In the genomic region with DNA sequence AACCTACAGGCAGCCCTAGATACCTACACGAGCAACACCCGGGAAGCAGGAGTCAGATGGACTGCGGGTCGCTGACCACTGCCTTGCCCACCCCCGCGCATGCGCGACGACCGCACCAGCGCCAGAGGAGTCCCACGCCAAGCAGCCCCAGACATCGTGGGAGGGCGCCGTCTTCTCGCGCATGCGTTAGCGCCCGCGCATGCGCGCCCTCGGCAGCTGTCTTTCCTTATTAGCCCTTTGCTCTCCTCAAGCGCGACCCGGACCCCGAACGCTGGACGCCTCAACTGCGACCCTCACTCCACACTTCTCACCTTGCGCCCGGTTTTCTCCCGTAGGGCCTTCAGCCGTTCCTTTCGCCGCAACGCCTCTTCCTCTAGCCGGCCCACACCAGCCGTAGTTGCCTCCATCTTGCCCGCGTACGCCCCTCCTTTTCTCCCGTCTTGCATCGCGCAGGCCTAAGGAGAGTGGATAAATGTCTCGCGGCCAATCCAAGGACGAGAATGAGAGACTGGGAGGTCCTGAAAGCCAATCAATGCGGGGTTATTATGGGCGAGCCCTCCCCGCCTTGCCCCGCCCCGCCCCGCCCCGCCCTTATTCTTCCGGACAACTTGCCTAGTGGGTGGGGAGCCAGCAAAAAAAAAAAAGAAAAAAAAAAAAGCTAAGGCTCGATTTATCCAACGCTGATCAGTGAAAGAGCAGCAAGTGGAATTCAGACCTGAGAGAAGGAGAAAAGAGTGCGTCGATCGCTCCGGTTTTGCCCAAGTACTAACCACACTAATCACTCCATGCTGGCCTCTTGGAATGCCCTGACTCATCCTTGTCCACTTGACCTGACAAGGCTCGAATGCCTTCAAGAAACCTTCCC, we compare ENCODE assay signal across 8 cellular contexts. TPM values are rescaled to one million over a fixed set of nuclear protein-coding genes. Genes with fewer than 3 reads are reported as not detected.
DNase-seq lines count a peak whose midpoint lies in the region; ATAC-seq, FAIRE-seq and TF ChIP-seq lines count a peak whose summit lies in the region.

A gene (minus strand): TSS at position 420 of the 865 bp plus-strand sequence. CDS start 13 bp downstream, at position 407.

- no peak within 1 kb of the TSS for H3K14ac ChIP-seq in H1 (ENCODE audit: insufficient read length)

- peak within 1 kb of the TSS; percentile 100 for H2BK5ac ChIP-seq in H1 (ENCODE audit: low read depth, low read length)

- peaks cover 65% of the 10 kb centered on the region for H3K4me1 ChIP-seq in CD8-positive, alpha-beta T cell (ENCODE audit: insufficient read depth, low read length)
- peaks cover 0 to 18% (median 8%) of the 10 kb centered on the region in 4 experiments; a peak in 6 of 7 replicates for H3K4me1 ChIP-seq in H1 (replicated peaks in 1 of 4; ENCODE audit: control insufficient read depth in 3 of 4, insufficient read depth in 4 of 4, low read length in 3 of 4)

- H3K27ac Mint-ChIP-seq in CD8-positive, alpha-beta T cell: peak within 1 kb of the TSS; percentile 99
- H3K27ac Mint-ChIP-seq in memory B cell: peak within 1 kb of the TSS; percentile 94

- intact Hi-C loops in CD8-positive, alpha-beta T cell (cut with DNase I, micrococcal nuclease): loop anchor here (1.0 to 5.0 kb wide), 8 partner anchors 28 to 1581 kb away; a partner anchor contains a TSS

- peak within 1 kb of the TSS; percentile 87 for H3K4ac ChIP-seq in H1 (replicated peaks; ENCODE audit: insufficient read length, low read depth, low read length)

- H2AFZ ChIP-seq in H1 (ENCODE audit: low read length): peak within 1 kb of the TSS; percentile 77; the same call in 1 of the 2 replicates

- no peaks in the 10 kb centered on the region for H3K27me3 Mint-ChIP-seq in CD8-positive, alpha-beta T cell (ENCODE audit: low read depth)
- H3K27me3 Mint-ChIP-seq in memory B cell: no peaks in the 10 kb centered on the region

- POLR2A ChIA-PET in CD8-positive, alpha-beta T cell (lab: Charles Lee): interaction anchor here (1.0 to 1.6 kb wide), 6 partner anchors 11 to 35 kb away, joined by 3 to 8 read pairs (median 4); no protein-coding TSS in a partner anchor
- POLR2A ChIA-PET in H1 (lab: Charles Lee; ENCODE audit: partially characterized antibody): interaction anchor here (0.7 to 2.8 kb wide), 21 partner anchors 9 to 404 kb away, joined by 3 to 12 read pairs (median 4); a partner anchor contains a TSS

- peak within 1 kb of the TSS; percentile 36 to 69 for H3K4me2 ChIP-seq in H1 (ENCODE audit: insufficient read depth in 1 of 2, low read depth in 2 of 2, low read length in 2 of 2)

- 0 out of 2 replicates have a peak within 1 kb of the TSS, but pooled peaks have one; percentile 65 for H2AK5ac ChIP-seq in H1 (ENCODE audit: low read depth, low read length)

- no peaks in the 10 kb centered on the region for H3K9me3 ChIP-seq in CD8-positive, alpha-beta T cell (ENCODE audit: low read length)
- H3K9me3 ChIP-seq in H1 (ENCODE audit: insufficient read depth in 2 of 2, low read depth in 1 of 2, low read length in 1 of 2): no peaks in the 10 kb centered on the region

- peaks cover 10% of the 10 kb centered on the region; the same call in 1 of the 2 replicates for H3K23me2 ChIP-seq in H1 (ENCODE audit: low read depth, low read length)

- H3K4me3 Mint-ChIP-seq in CD8-positive, alpha-beta T cell: peak within 1 kb of the TSS; percentile 100
- H3K4me3 Mint-ChIP-seq in memory B cell: peak within 1 kb of the TSS; percentile 98

- peak; percentile 86 to 97 (median 88) for DNase-seq in CD8-positive, alpha-beta T cell
- DNase-seq in HT-29 (ENCODE audit: low spot score): peak; percentile 91
- DNase-seq in NOMO-1 (lab: John Stamatoyannopoulos, UW; ENCODE audit: unreplicated experiment in 2 of 2): peak; percentile 97 to 98
- peak; percentile 85 to 92 for DNase-seq in activated CD8-positive, alpha-beta memory T cell treated with anti-CD3 and anti-CD28 coated beads for 4 hours (ENCODE audit: low read depth in 2 of 2)
- peak; percentile 84 to 92 for DNase-seq in H1 (ENCODE audit: low read depth in 1 of 2, low spot score in 2 of 2)
- peak; percentile 87 to 90 for DNase-seq in memory B cell (ENCODE audit: low spot score in 2 of 2)
- DNase-seq in stimulated activated CD8-positive, alpha-beta memory T cell treated with anti-CD3 and anti-CD28 coated beads, Interleukin-12 subunit alpha, Interleukin-12 subunit beta, amount 100 ng/mL, for 24 hours (ENCODE audit: extremely low read depth): peak; percentile 79

- H4K20me1 ChIP-seq in H1 (replicated peaks in 1 of 2; ENCODE audit: control insufficient read depth in 1 of 2, insufficient read depth in 2 of 2, low read length in 2 of 2): peaks cover 8 to 9% of the 10 kb centered on the region in 2 experiments

- peak within 1 kb of the TSS; percentile 100 for H4K8ac ChIP-seq in H1 (ENCODE audit: extremely low read depth, insufficient read depth, low read length)

- no peaks in the 10 kb centered on the region for H3K36me3 ChIP-seq in CD8-positive, alpha-beta T cell (ENCODE audit: insufficient read depth, low read length)
- no peaks in the 10 kb centered on the region; a peak in 1 of 8 replicates for H3K36me3 ChIP-seq in H1 (ENCODE audit: control insufficient read depth in 2 of 4, insufficient read depth in 4 of 4, low read length in 3 of 4)

- FAIRE-seq in H1 (lab: Jason Lieb, UNC): no peak

- TF ChIP-seq POLR2A in H1 (IDR thresholded peaks at IDR 0.05; ENCODE audit: control extremely low read depth in 1 of 2, low read depth in 2 of 2, low read length in 2 of 2): peak in 1 of 2 experiments; percentile 95; a peak in 2 of 3 replicates

- H3K9ac ChIP-seq in H1 (replicated peaks in 1 of 4; ENCODE audit: extremely low read depth in 1 of 4, low read depth in 3 of 4, low read length in 3 of 4): peak within 1 kb of the TSS; percentile 90 to 99 (median 99)

- 3% methylated on average over 51 of the region's 64 CpGs; no CpG with 5 or more reads in 1 of the 2 experiments for WGBS in H1 (ENCODE audit: extremely low coverage in 1 of 2, insufficient coverage in 1 of 2, insufficient read length in 1 of 2, insufficient replicate concordance in 2 of 2, low coverage in 1 of 2, low lambda C conversion rate in 2 of 2, missing lambda C conversion rate in 1 of 2), 2 experiments

- peak within 1 kb of the TSS; percentile 45 for H2BK12ac ChIP-seq in H1 (ENCODE audit: low read depth, low read length)

- H3K9me3 Mint-ChIP-seq in CD8-positive, alpha-beta T cell: no peaks in the 10 kb centered on the region
- H3K9me3 Mint-ChIP-seq in memory B cell: no peaks in the 10 kb centered on the region

- peak within 1 kb of the TSS; percentile 91 for H3K4me3 ChIP-seq in CD8-positive, alpha-beta T cell (ENCODE audit: low read depth, low read length)
- peak within 1 kb of the TSS; percentile 80 to 98 (median 97) for H3K4me3 ChIP-seq in H1 (ENCODE audit: extremely low read depth in 1 of 4, insufficient read depth in 2 of 4, low read depth in 3 of 4, low read length in 4 of 4)

- H3K56ac ChIP-seq in H1 (replicated peaks; ENCODE audit: insufficient read length, low read depth, low read length): peak within 1 kb of the TSS; percentile 99

- peaks cover 26% of the 10 kb centered on the region for H3K36me3 Mint-ChIP-seq in CD8-positive, alpha-beta T cell
- peaks cover 5% of the 10 kb centered on the region for H3K36me3 Mint-ChIP-seq in memory B cell

- H3K27ac ChIP-seq in CD8-positive, alpha-beta T cell (ENCODE audit: low read depth, low read length): peak within 1 kb of the TSS; percentile 75
- peak within 1 kb of the TSS; percentile 99 for H3K27ac ChIP-seq in H1 (ENCODE audit: low read depth, low read length)

- H4K5ac ChIP-seq in H1 (ENCODE audit: insufficient read length, low read depth, low read length): peak within 1 kb of the TSS; percentile 100

- H3K27me3 ChIP-seq in CD8-positive, alpha-beta T cell (ENCODE audit: insufficient read depth, low read length): no peaks in the 10 kb centered on the region
- peaks cover 0 to 9% (median 3%) of the 10 kb centered on the region in 4 experiments; a peak in 3 of 7 replicates for H3K27me3 ChIP-seq in H1 (replicated peaks in 1 of 4; ENCODE audit: control insufficient read depth in 3 of 4, extremely low read depth in 1 of 4, insufficient read depth in 3 of 4, low read length in 3 of 4)

- peak; percentile 77 for ATAC-seq in CD8-positive, alpha-beta T cell
- ATAC-seq in GM19468 (IDR thresholded peaks at IDR 0.05; ENCODE audit: extremely low read depth, unreplicated experiment): peak; percentile 56
- ATAC-seq in memory B cell (ENCODE audit: low read depth): peak; percentile 69

- 0 out of 2 replicates have a peak within 1 kb of the TSS, but pooled peaks have one; percentile 18 for H2BK20ac ChIP-seq in H1 (ENCODE audit: low read length)

- H3K79me1 ChIP-seq in H1 (ENCODE audit: low read depth, low read length): peaks cover 2% of the 10 kb centered on the region; the same call in 1 of the 2 replicates

- TF ChIP-seq CTCF in CD8-positive, alpha-beta T cell (IDR thresholded peaks at IDR 0.05): no peak
- TF ChIP-seq CTCF in H1 (IDR thresholded peaks at IDR 0.05; ENCODE audit: control extremely low read depth in 1 of 3, insufficient read depth in 1 of 3, low read depth in 1 of 3, low read length in 3 of 3): no peak

- TF ChIP-seq RAD21 in H1 (IDR thresholded peaks at IDR 0.05 in 1 of 2, conservative IDR thresholded peaks at IDR 0.05 in 1 of 2; ENCODE audit: low read depth in 2 of 2, low read length in 2 of 2): no peak

- H3K4me1 Mint-ChIP-seq in CD8-positive, alpha-beta T cell (ENCODE audit: low read depth): peaks cover 69% of the 10 kb centered on the region
- H3K4me1 Mint-ChIP-seq in memory B cell: peaks cover 39% of the 10 kb centered on the region

- peaks cover 23 to 50% of the 10 kb centered on the region in 2 experiments for H3K79me2 ChIP-seq in H1 (ENCODE audit: control insufficient read depth in 1 of 2, insufficient read depth in 2 of 2, low read length in 2 of 2)

- H2BK15ac ChIP-seq in H1 (ENCODE audit: low read length): peak within 1 kb of the TSS; percentile 93; the same call in 1 of the 2 replicates

- no peak within 1 kb of the TSS for H3K23ac ChIP-seq in H1 (ENCODE audit: insufficient read length)

- peak within 1 kb of the TSS; percentile 99 for H4K91ac ChIP-seq in H1 (replicated peaks; ENCODE audit: insufficient read length, low read length)

- H3K18ac ChIP-seq in H1 (ENCODE audit: extremely low read depth, low read length): peak within 1 kb of the TSS; percentile 100

- peak within 1 kb of the TSS; percentile 60 for H2BK120ac ChIP-seq in H1 (replicated peaks; ENCODE audit: low read depth, low read length)

- CTCF ChIA-PET in CD8-positive, alpha-beta T cell (lab: Charles Lee): interaction anchor here (0.7 to 3.0 kb wide), 3 partner anchors 10 to 312 kb away, joined by 3 to 15 read pairs (median 4); no protein-coding TSS in a partner anchor
- CTCF ChIA-PET in H1 (lab: Charles Lee; ENCODE audit: partially characterized antibody): interaction anchor here (0.7 to 13.0 kb wide), 4 partner anchors 22 to 131 kb away, joined by 3 to 130 read pairs (median 8); no protein-coding TSS in a partner anchor

- no peak for TF ChIP-seq EP300 in H1 (IDR thresholded peaks at IDR 0.05; ENCODE audit: borderline replicate concordance in 1 of 2, low read depth in 2 of 2, low read length in 2 of 2)

RNA-seq across cellular contexts. Expression of the gene that starts here (rescaled TPM):
- 100 to 1,000 TPM in 1 of 2 experiments, 10 to 100 TPM in 1; 99.9 to 107 TPM for total RNA-seq in CD8-positive, alpha-beta T cell
- total RNA-seq in HT-29 (2014; rRNA removed; shearing (Covaris generic)): 38.2 and 39.4 TPM in 2 replicates
- total RNA-seq in H1 (2021; fragmentation: NEBNext Ultra II Directional; extraction: Animal tissue kit (Norgen Biotek cat#: 25700)): 41.3 and 44.4 TPM in 2 replicates
- 29.5 and 41.5 TPM in 2 replicates for polyA plus RNA-seq in H1 (2011; rRNA removed)
- polyA plus RNA-seq in H1 (2011; cell fraction: cytosol; rRNA removed): 57.2 TPM
- polyA plus RNA-seq in H1 (2011; cell fraction: nucleus; rRNA removed): 37.1 TPM
- 50.0 to 59.6 TPM (median 58.4 TPM) in 4 replicates for polyA plus RNA-seq in H1 (2012, experiment 1 of 2)
- 27.9 TPM for polyA plus RNA-seq in H1 (2012, experiment 2 of 2)
- 39.5 TPM for polyA plus RNA-seq in H1 (2013, experiment 1 of 2)
- 41.8 TPM for polyA plus RNA-seq in H1 (2013, experiment 2 of 2)
- polyA minus RNA-seq in H1 (2011; rRNA and poly(A)+ RNA removed): 20.6 and 38.9 TPM in 2 replicates
- 12.0 TPM for polyA minus RNA-seq in H1 (2011; cell fraction: cytosol; rRNA and poly(A)+ RNA removed)
- 55.5 TPM for polyA minus RNA-seq in H1 (2011; cell fraction: nucleus; rRNA and poly(A)+ RNA removed)

Comparison
In these comparisons a context has a peak if more than half of its experiments do, and no peak if none do; other contexts are left out.
1. Peak in every context shown above with its lines: DNase-seq, ATAC-seq, H3K4me3 ChIP-seq and H3K27ac ChIP-seq.